In the genomic region with DNA sequence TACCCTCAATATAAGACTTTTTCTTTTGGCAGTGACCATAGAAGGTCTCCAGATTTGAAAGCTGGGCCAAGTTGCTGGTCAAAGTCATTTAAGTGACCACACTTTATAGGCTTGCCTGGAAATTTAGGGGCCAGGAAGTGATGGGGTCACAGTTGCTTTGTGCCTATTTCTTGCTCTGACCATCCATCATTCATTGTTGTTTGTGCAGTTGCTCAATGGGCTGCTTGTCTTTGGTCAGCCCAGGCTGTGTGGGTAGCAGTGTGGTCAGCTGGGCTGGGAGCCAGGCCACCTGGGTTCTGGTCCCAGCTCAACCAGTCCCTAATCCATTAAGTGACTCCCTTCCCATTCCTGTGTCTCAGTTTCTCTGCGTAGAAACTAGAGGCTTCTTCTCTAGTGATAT, we compare ENCODE assay signal across 1 cellular context.
TF ChIP-seq lines count a peak whose summit lies in the region.

No MANE protein-coding gene starts in this region.

TF ChIP-seq in H1, 55 proteins besides CTCF, POLR2A, EP300 and RAD21:
- TF ChIP-seq CTBP2 (IDR thresholded peaks at IDR 0.05; ENCODE audit: borderline replicate concordance, insufficient read depth, insufficient read length, low read length) (no peak), SIN3A (conservative IDR thresholded peaks at IDR 0.05 in 1 of 2, IDR thresholded peaks at IDR 0.05 in 1 of 2; ENCODE audit: low read depth in 1 of 2, low read length in 2 of 2) (no peak), RBBP5 (IDR thresholded peaks at IDR 0.05; ENCODE audit: borderline replicate concordance, low read depth, low read length) (no peak), GTF2F1 (IDR thresholded peaks at IDR 0.05; ENCODE audit: borderline replicate concordance, low read depth, low read length) (no peak), BCL11A (IDR thresholded peaks at IDR 0.05; ENCODE audit: low read depth in 2 of 2, low read length in 2 of 2) (no peak), SIX5 (IDR thresholded peaks at IDR 0.05; ENCODE audit: low read depth, low read length) (no peak), ASH2L (IDR thresholded peaks at IDR 0.05; ENCODE audit: low read length) (no peak), RFX5 (IDR thresholded peaks at IDR 0.05; ENCODE audit: borderline replicate concordance, low read depth, low read length) (no peak), CBX5 (IDR thresholded peaks at IDR 0.05; ENCODE audit: low read depth, low read length) (no peak), NRF1 (IDR thresholded peaks at IDR 0.05; ENCODE audit: low read depth, low read length) (no peak), CHD2 (IDR thresholded peaks at IDR 0.05; ENCODE audit: low read length) (no peak), GABPA (IDR thresholded peaks at IDR 0.05; ENCODE audit: borderline replicate concordance, insufficient read depth, low read length) (no peak), JUN (IDR thresholded peaks at IDR 0.05; ENCODE audit: low read depth, low read length) (no peak), KDM4A (IDR thresholded peaks at IDR 0.05; ENCODE audit: low read depth, low read length, severe bottlenecking) (no peak), SP4 (IDR thresholded peaks at IDR 0.05; ENCODE audit: low read length) (no peak)
- TF ChIP-seq, protein P1, sequence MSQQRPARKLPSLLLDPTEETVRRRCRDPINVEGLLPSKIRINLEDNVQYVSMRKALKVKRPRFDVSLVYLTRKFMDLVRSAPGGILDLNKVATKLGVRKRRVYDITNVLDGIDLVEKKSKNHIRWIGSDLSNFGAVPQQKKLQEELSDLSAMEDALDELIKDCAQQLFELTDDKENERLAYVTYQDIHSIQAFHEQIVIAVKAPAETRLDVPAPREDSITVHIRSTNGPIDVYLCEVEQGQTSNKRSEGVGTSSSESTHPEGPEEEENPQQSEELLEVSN (IDR thresholded peaks at IDR 0.05): no peak
- TF ChIP-seq, protein P2, sequence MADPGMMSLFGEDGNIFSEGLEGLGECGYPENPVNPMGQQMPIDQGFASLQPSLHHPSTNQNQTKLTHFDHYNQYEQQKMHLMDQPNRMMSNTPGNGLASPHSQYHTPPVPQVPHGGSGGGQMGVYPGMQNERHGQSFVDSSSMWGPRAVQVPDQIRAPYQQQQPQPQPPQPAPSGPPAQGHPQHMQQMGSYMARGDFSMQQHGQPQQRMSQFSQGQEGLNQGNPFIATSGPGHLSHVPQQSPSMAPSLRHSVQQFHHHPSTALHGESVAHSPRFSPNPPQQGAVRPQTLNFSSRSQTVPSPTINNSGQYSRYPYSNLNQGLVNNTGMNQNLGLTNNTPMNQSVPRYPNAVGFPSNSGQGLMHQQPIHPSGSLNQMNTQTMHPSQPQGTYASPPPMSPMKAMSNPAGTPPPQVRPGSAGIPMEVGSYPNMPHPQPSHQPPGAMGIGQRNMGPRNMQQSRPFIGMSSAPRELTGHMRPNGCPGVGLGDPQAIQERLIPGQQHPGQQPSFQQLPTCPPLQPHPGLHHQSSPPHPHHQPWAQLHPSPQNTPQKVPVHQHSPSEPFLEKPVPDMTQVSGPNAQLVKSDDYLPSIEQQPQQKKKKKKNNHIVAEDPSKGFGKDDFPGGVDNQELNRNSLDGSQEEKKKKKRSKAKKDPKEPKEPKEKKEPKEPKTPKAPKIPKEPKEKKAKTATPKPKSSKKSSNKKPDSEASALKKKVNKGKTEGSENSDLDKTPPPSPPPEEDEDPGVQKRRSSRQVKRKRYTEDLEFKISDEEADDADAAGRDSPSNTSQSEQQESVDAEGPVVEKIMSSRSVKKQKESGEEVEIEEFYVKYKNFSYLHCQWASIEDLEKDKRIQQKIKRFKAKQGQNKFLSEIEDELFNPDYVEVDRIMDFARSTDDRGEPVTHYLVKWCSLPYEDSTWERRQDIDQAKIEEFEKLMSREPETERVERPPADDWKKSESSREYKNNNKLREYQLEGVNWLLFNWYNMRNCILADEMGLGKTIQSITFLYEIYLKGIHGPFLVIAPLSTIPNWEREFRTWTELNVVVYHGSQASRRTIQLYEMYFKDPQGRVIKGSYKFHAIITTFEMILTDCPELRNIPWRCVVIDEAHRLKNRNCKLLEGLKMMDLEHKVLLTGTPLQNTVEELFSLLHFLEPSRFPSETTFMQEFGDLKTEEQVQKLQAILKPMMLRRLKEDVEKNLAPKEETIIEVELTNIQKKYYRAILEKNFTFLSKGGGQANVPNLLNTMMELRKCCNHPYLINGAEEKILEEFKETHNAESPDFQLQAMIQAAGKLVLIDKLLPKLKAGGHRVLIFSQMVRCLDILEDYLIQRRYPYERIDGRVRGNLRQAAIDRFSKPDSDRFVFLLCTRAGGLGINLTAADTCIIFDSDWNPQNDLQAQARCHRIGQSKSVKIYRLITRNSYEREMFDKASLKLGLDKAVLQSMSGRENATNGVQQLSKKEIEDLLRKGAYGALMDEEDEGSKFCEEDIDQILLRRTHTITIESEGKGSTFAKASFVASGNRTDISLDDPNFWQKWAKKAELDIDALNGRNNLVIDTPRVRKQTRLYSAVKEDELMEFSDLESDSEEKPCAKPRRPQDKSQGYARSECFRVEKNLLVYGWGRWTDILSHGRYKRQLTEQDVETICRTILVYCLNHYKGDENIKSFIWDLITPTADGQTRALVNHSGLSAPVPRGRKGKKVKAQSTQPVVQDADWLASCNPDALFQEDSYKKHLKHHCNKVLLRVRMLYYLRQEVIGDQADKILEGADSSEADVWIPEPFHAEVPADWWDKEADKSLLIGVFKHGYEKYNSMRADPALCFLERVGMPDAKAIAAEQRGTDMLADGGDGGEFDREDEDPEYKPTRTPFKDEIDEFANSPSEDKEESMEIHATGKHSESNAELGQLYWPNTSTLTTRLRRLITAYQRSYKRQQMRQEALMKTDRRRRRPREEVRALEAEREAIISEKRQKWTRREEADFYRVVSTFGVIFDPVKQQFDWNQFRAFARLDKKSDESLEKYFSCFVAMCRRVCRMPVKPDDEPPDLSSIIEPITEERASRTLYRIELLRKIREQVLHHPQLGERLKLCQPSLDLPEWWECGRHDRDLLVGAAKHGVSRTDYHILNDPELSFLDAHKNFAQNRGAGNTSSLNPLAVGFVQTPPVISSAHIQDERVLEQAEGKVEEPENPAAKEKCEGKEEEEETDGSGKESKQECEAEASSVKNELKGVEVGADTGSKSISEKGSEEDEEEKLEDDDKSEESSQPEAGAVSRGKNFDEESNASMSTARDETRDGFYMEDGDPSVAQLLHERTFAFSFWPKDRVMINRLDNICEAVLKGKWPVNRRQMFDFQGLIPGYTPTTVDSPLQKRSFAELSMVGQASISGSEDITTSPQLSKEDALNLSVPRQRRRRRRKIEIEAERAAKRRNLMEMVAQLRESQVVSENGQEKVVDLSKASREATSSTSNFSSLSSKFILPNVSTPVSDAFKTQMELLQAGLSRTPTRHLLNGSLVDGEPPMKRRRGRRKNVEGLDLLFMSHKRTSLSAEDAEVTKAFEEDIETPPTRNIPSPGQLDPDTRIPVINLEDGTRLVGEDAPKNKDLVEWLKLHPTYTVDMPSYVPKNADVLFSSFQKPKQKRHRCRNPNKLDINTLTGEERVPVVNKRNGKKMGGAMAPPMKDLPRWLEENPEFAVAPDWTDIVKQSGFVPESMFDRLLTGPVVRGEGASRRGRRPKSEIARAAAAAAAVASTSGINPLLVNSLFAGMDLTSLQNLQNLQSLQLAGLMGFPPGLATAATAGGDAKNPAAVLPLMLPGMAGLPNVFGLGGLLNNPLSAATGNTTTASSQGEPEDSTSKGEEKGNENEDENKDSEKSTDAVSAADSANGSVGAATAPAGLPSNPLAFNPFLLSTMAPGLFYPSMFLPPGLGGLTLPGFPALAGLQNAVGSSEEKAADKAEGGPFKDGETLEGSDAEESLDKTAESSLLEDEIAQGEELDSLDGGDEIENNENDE (IDR thresholded peaks at IDR 0.05; ENCODE audit: insufficient replicate concordance, low read length): no peak
TF ChIP-seq in H1: peak in this region for 0.
